Comparison of ENCODE assay signal across 8 cellular contexts in the genomic region with DNA sequence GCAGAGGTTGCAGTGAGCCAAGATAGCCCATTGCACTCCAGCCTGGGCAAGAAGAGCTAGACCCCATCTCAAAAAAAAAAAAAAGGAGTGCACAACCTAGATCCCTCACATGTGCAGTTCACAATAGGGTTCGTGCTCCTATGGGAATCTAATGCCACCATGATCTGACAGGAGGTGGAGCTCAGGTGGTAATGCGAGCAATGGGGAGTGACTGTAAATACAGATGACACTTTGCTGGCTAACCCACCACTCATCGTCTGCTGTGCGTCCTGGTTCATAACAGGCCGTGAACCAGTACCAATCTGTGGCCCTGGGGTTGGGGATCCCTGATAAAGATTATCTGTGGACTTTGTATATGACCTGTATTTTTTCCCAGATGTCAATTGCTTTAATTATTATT.
"Had no signal": no experiment of that assay in that cellular context is flagged by ENCODE, and none has a peak within 500 bp of the region (broad histone marks: within the 10 kb centered on the region; RNA-seq: fewer than 3 reads in every experiment).

No MANE protein-coding gene starts in this region.

- ATAC-seq: HCT116, K562 had no signal

- DNase-seq: GM23248, GOT3, H7, IMR-90, KG1 had no signal

- H3K9me3 ChIP-seq: HAP-1 had no signal

- H3K4me1 ChIP-seq: HAP-1 had no signal

- H3K27ac ChIP-seq: GM23248 had no signal

- H3K4me3 ChIP-seq: GM23248, HAP-1, K562 had no signal
